In genomic region chr2:114797942-114798341, GRCh38 we compare ENCODE assay signal across 10 cellular contexts.
"Had no signal": no experiment of that assay in that cellular context is flagged by ENCODE, and none has a peak within 500 bp of the region (broad histone marks: within the 10 kb centered on the region; RNA-seq: fewer than 3 reads in every experiment).

No MANE protein-coding gene starts in this region.

- H3K9me3 ChIP-seq: HAP-1 had no signal

- H3K27ac ChIP-seq: GM23248 had no signal

- H3K36me3 ChIP-seq: HAP-1 had no signal

- H3K4me3 ChIP-seq: GM23248, HAP-1, K562 had no signal

- FAIRE-seq: HTR-8/SVneo, K562 had no signal

- H3K4me3 Mint-ChIP-seq: HFFc6 had no signal

- H3K4me1 ChIP-seq: HAP-1 had no signal

- H3K27ac Mint-ChIP-seq: HFFc6 had no signal

- ATAC-seq: HCT116, K562 had no signal

- DNase-seq: GM23248, GOT3, H7, HFFc6, IMR-90, KG1 had no signal
